Comparison of ENCODE assay signal across 23 cellular contexts in the genomic region with DNA sequence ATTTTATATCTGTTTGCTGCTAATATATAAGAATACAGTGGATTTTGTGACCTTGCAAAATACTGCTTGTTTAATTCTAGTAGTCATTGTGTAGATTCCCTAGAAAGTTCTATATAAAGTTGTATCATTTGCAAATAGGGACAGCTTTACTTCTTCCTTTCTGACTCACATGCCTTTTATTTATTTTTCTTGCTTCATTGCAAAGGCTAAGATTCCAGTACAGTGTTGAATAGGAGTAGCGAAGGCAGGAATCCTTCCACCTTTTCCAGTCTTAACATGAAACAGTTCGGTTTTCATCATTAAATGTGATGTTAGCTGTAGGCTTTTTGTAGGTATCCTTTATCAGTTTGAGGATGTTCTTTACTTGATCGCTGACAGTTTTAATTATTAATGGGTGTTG. TPM values are rescaled to one million over a fixed set of nuclear protein-coding genes. Genes with fewer than 3 reads are reported as not detected.
A peak's percentile ranks its signal among the peaks of the same experiment; 100 is the strongest.
DNase-seq lines count a peak whose midpoint lies in the region; ATAC-seq and TF ChIP-seq lines count a peak whose summit lies in the region.
"Had no signal": no experiment of that assay in that cellular context is flagged by ENCODE, and none has a peak within 500 bp of the region (broad histone marks: within the 10 kb centered on the region; RNA-seq: fewer than 3 reads in every experiment).

No MANE protein-coding gene starts in this region.

- no peak overlapping the region for H3K14ac ChIP-seq in IMR-90 (replicated peaks; ENCODE audit: low read depth, low read length)

- TF ChIP-seq POLR2A in IMR-90 (IDR thresholded peaks at IDR 0.05; ENCODE audit: low read depth, low read length) = no peak

- dilution Hi-C loops in IMR-90 (cut with HindIII; ENCODE audit: low sequenced_read_pairs, unreplicated experiment) = no loop called here

- no peak overlapping the region for H3K4me3 Mint-ChIP-seq in activated T-cell treated with anti-CD3 and anti-CD28 coated beads, Interleukin-2, amount 50 U/mL, for 24 hours
- H3K4me3 Mint-ChIP-seq in endodermal cell = no peak overlapping the region
- no peak overlapping the region for H3K4me3 Mint-ChIP-seq in mesothelial cell of epicardium

- CTCF ChIA-PET in IMR-90 (lab: Yijun Ruan, JAX) = no interaction called here

- no peak overlapping the region for H2AK5ac ChIP-seq in IMR-90 (ENCODE audit: low read depth, low read length)

- TF ChIP-seq CTCF in IMR-90 (conservative IDR thresholded peaks at IDR 0.05; ENCODE audit: low read depth, low read length) (no peak), endodermal cell (conservative IDR thresholded peaks at IDR 0.05) (no peak), smooth muscle cell (IDR thresholded peaks at IDR 0.05; ENCODE audit: borderline replicate concordance, insufficient read depth, poor library complexity, severe bottlenecking) (no peak), mesothelial cell of epicardium (IDR thresholded peaks at IDR 0.05; ENCODE audit: unreplicated experiment) (no peak), GM13977 (IDR thresholded peaks at IDR 0.05; ENCODE audit: extremely low read depth, insufficient read depth, missing control alignments) (no peak)

- no peak overlapping the region for H2BK5ac ChIP-seq in IMR-90 (ENCODE audit: low read depth, low read length, poor library complexity, severe bottlenecking)

- no CpG with 5 or more reads among the region's 3 CpGs for WGBS in IMR-90 (ENCODE audit: extremely low coverage in 2 of 2, insufficient read length in 1 of 2), 2 experiments
- WGBS in endodermal cell (ENCODE audit: insufficient coverage in 1 of 2, insufficient read length in 1 of 2), 2 experiments = 97 to 100% methylated on average over 2 to 3 of the region's 3 CpGs
- 98% methylated on average over 3 of the region's 3 CpGs for WGBS in smooth muscle cell (ENCODE audit: low lambda C conversion rate)

- no peak overlapping the region for H3K9ac ChIP-seq in IMR-90 (ENCODE audit: low read depth, low read length)
- no peak overlapping the region for H3K9ac ChIP-seq in endodermal cell (ENCODE audit: extremely low read depth, low read length, poor library complexity, severe bottlenecking)
- no peak overlapping the region for H3K9ac ChIP-seq in smooth muscle cell (ENCODE audit: low read depth)

- peaks cover 28% of the 10 kb centered on the region for H3K79me2 ChIP-seq in smooth muscle cell (ENCODE audit: low read depth)

- H4K5ac ChIP-seq in IMR-90 (ENCODE audit: low read depth, low read length) = no peak overlapping the region

- no peak for ATAC-seq in IMR-90 (ENCODE audit: low read depth)
- ATAC-seq: activated CD4-positive, CD25-positive, alpha-beta regulatory T cell treated with anti-CD3 and anti-CD28 coated beads, Interleukin-2, amount 50 U/mL, for 24 hours; left lung; stimulated activated effector memory CD8-positive, alpha-beta T cell treated with anti-CD3 and anti-CD28 coated beads, Interleukin-12 subunit alpha, Interleukin-12 subunit beta, amount 100 ng/mL, for 72 hours had no signal

- H3K27ac ChIP-seq in IMR-90 (ENCODE audit: insufficient read depth, low read length) = no peak overlapping the region
- H3K27ac ChIP-seq in endodermal cell (ENCODE audit: low read depth, low read length) = no peak overlapping the region
- peak overlapping the region; percentile 95 for H3K27ac ChIP-seq in smooth muscle cell (ENCODE audit: low read depth)
- H3K27ac ChIP-seq: brain microvascular endothelial cell had no signal

- no peak overlapping the region for H4K91ac ChIP-seq in IMR-90 (ENCODE audit: insufficient read depth, low read depth, low read length)

- no peaks in the 10 kb centered on the region for H3K27me3 Mint-ChIP-seq in activated T-cell treated with anti-CD3 and anti-CD28 coated beads, Interleukin-2, amount 50 U/mL, for 24 hours
- peaks cover 2% of the 10 kb centered on the region for H3K27me3 Mint-ChIP-seq in endodermal cell (ENCODE audit: insufficient read depth)
- no peaks in the 10 kb centered on the region for H3K27me3 Mint-ChIP-seq in mesothelial cell of epicardium (ENCODE audit: low read depth)
- H3K27me3 Mint-ChIP-seq: IgD-negative memory B cell, naive B cell had no signal

- BruUV-seq in IMR-90 (replicated peaks; lab: Mats Ljungman, UMichigan) = no TSS peak

- H3K4me3 ChIP-seq in IMR-90 (ENCODE audit: insufficient read depth, low read depth, low read length) (no peak overlapping the region), endodermal cell (ENCODE audit: low read length) (peak overlapping the region; percentile 67), smooth muscle cell (no peak overlapping the region)
- H3K4me3 ChIP-seq: left lung, spleen had no signal

- peaks cover 17% of the 10 kb centered on the region for H3K4me1 ChIP-seq in IMR-90 (ENCODE audit: control insufficient read depth, insufficient read depth, low read length)
- peaks cover 10% of the 10 kb centered on the region for H3K4me1 ChIP-seq in endodermal cell (ENCODE audit: control insufficient read depth, insufficient read depth, low read length)
- peaks cover 6% of the 10 kb centered on the region for H3K4me1 ChIP-seq in smooth muscle cell (ENCODE audit: low read depth)

- H2AFZ ChIP-seq in IMR-90 (replicated peaks; ENCODE audit: low read length, poor library complexity) (no peak overlapping the region), smooth muscle cell (ENCODE audit: low read depth) (no peak overlapping the region)

- in situ Hi-C loops in IMR-90 (cut with MboI; ENCODE audit: low sequenced_read_pairs) = no loop called here
- in situ Hi-C loops in GM13977 (cut with MboI; ENCODE audit: low pct_unique_long_range_greater_than_20kb, low sequenced_read_pairs, unreplicated experiment) = no loop called here

- no peak for TF ChIP-seq RAD21 in IMR-90 (IDR thresholded peaks at IDR 0.05; ENCODE audit: low read length)

- H3K27ac Mint-ChIP-seq in activated T-cell treated with anti-CD3 and anti-CD28 coated beads, Interleukin-2, amount 50 U/mL, for 24 hours = peak overlapping the region; percentile 29
- no peak overlapping the region for H3K27ac Mint-ChIP-seq in endodermal cell
- no peak overlapping the region for H3K27ac Mint-ChIP-seq in mesothelial cell of epicardium

- H2AK9ac ChIP-seq in IMR-90 (replicated peaks; ENCODE audit: low read depth, low read length, poor library complexity) = no peak overlapping the region

- peaks cover 19% of the 10 kb centered on the region for H3F3A ChIP-seq in smooth muscle cell (ENCODE audit: low read depth)

- H3K4me2 ChIP-seq in IMR-90 (ENCODE audit: low read depth, low read length) = no peak overlapping the region
- H3K4me2 ChIP-seq in smooth muscle cell = no peak overlapping the region

- POLR2A ChIA-PET in IMR-90 (lab: Charles Lee; ENCODE audit: unreplicated experiment) = no interaction called here

- peaks cover 0 to 42% of the 10 kb centered on the region in 2 experiments; a peak in 3 of 4 replicates for H3K79me1 ChIP-seq in IMR-90 (ENCODE audit: low read depth in 1 of 2, low read length in 2 of 2)

- DNase-seq in activated T-cell treated with anti-CD3 and anti-CD28 coated beads, Interleukin-2, amount 50 U/mL, for 24 hours = no peak
- DNase-seq in activated T-cell treated with anti-CD3 and anti-CD28 coated beads, Interleukin-2, amount 50 U/mL, for 48 hours = no peak
- DNase-seq in IMR-90 (peak; percentile 53), endodermal cell (no peak), smooth muscle cell (lab: John Stamatoyannopoulos, UW; ENCODE audit: unreplicated experiment) (no peak), mesothelial cell of epicardium (ENCODE audit: low spot score in 2 of 2, unreplicated experiment in 2 of 2) (no peak), GM13977 (ENCODE audit: low spot score) (no peak), HK-2 (ENCODE audit: unreplicated experiment) (no peak)
- DNase-seq: activated CD4-positive, alpha-beta T cell treated with anti-CD3 and anti-CD28 coated beads, Interleukin-2, amount 50 U/mL, for 48 hours; activated effector memory CD4-positive, alpha-beta T cell treated with anti-CD3 and anti-CD28 coated beads, Interleukin-2, amount 50 U/mL, for 16 hours; COR-L47; left lung; naive B cell; NCI-H1048; NCI-H1930; NCI-H526; spleen; stimulated activated CD4-positive, alpha-beta T cell treated with anti-CD3 and anti-CD28 coated beads, Interleukin-4, amount 100 ng/mL, for 24 hours; T-helper 1 cell had no signal

- no peak overlapping the region for H3K23ac ChIP-seq in IMR-90 (ENCODE audit: low read depth, low read length)

- H3K9me3 ChIP-seq in IMR-90 (ENCODE audit: control insufficient read depth, insufficient read depth, low read length) (peaks cover 2% of the 10 kb centered on the region; the same call in 1 of the 2 replicates), endodermal cell (ENCODE audit: control insufficient read depth, low read length) (peaks cover 29% of the 10 kb centered on the region), smooth muscle cell (replicated peaks; ENCODE audit: low read depth) (peaks cover 4% of the 10 kb centered on the region)

- peaks cover 79% of the 10 kb centered on the region for H3K36me3 Mint-ChIP-seq in activated T-cell treated with anti-CD3 and anti-CD28 coated beads, Interleukin-2, amount 50 U/mL, for 24 hours (ENCODE audit: low read depth)
- H3K36me3 Mint-ChIP-seq in endodermal cell (ENCODE audit: low read depth) (peaks cover 17% of the 10 kb centered on the region), mesothelial cell of epicardium (peaks cover 24% of the 10 kb centered on the region)

- no peak overlapping the region for H3K18ac ChIP-seq in IMR-90 (ENCODE audit: low read depth, low read length)

- H4K8ac ChIP-seq in IMR-90 (ENCODE audit: low read depth in 2 of 2, low read length in 2 of 2) = no peak overlapping the region

- H3K27me3 ChIP-seq in IMR-90 (ENCODE audit: control insufficient read depth, insufficient read depth, low read length) = no peaks in the 10 kb centered on the region
- H3K27me3 ChIP-seq in endodermal cell (ENCODE audit: control insufficient read depth, insufficient read depth, low read length, poor library complexity, severe bottlenecking) = no peaks in the 10 kb centered on the region
- H3K27me3 ChIP-seq in smooth muscle cell (ENCODE audit: low read depth) = no peaks in the 10 kb centered on the region
- H3K27me3 ChIP-seq: brain microvascular endothelial cell, left lung, spleen had no signal

- no peak overlapping the region for H2BK20ac ChIP-seq in IMR-90 (ENCODE audit: low read depth, low read length)

- H4K20me1 ChIP-seq in IMR-90 (ENCODE audit: insufficient read depth, low read length) (no peaks in the 10 kb centered on the region), smooth muscle cell (ENCODE audit: low read depth) (no peaks in the 10 kb centered on the region)

- H3K56ac ChIP-seq in IMR-90 (ENCODE audit: extremely low read depth, insufficient read depth, low read length) = no peak overlapping the region

- no peak overlapping the region for H2BK15ac ChIP-seq in IMR-90 (ENCODE audit: low read depth, low read length)

- H3K4me1 Mint-ChIP-seq in activated T-cell treated with anti-CD3 and anti-CD28 coated beads, Interleukin-2, amount 50 U/mL, for 24 hours (ENCODE audit: low read depth) = peaks cover 86% of the 10 kb centered on the region
- peaks cover 43% of the 10 kb centered on the region for H3K4me1 Mint-ChIP-seq in endodermal cell
- H3K4me1 Mint-ChIP-seq in mesothelial cell of epicardium = no peaks in the 10 kb centered on the region

- intact Hi-C loops in IMR-90 (cut with micrococcal nuclease) = no loop called here

- peaks cover 17% of the 10 kb centered on the region for H3K9me1 ChIP-seq in IMR-90 (ENCODE audit: insufficient read depth, low read length)

- H3K4ac ChIP-seq in IMR-90 (ENCODE audit: low read depth, low read length) = no peak overlapping the region

- H3K36me3 ChIP-seq in IMR-90 (ENCODE audit: control insufficient read depth, insufficient read depth, low read length) (no peaks in the 10 kb centered on the region), endodermal cell (ENCODE audit: control insufficient read depth, insufficient read depth, low read length) (no peaks in the 10 kb centered on the region), smooth muscle cell (ENCODE audit: low read depth) (peaks cover 6% of the 10 kb centered on the region)
- H3K36me3 ChIP-seq: brain microvascular endothelial cell had no signal

- H3K9me3 Mint-ChIP-seq in activated T-cell treated with anti-CD3 and anti-CD28 coated beads, Interleukin-2, amount 50 U/mL, for 24 hours = peaks cover 17% of the 10 kb centered on the region
- H3K9me3 Mint-ChIP-seq in endodermal cell (peaks cover 32% of the 10 kb centered on the region), mesothelial cell of epicardium (peaks cover 28% of the 10 kb centered on the region)
- H3K9me3 Mint-ChIP-seq: IgD-negative memory B cell had no signal

- no peak overlapping the region for H2BK120ac ChIP-seq in IMR-90 (ENCODE audit: low read depth, low read length)

RNA-seq across cellular contexts. Expression of a gene that starts 58.1 kb away (rescaled TPM):
- total RNA-seq in IMR-90 (2012; rRNA removed) (5.8 and 6.5 TPM in 2 replicates), endodermal cell (10 to 100 TPM; 39.2 to 46.9 TPM), smooth muscle cell (10.6 and 12.2 TPM in 2 replicates), mesothelial cell of epicardium (52.8 to 64.5 TPM (median 57.0 TPM) in 3 replicates)
- polyA plus RNA-seq in IMR-90 (2012; rRNA removed) (8.5 and 10.1 TPM in 2 replicates), smooth muscle cell (14.2 and 19.4 TPM in 2 replicates)
- 7.0 and 7.4 TPM in 2 replicates for polyA plus RNA-seq in IMR-90 (2012; cell fraction: cytosol; rRNA removed)
- 41.1 and 42.5 TPM in 2 replicates for polyA plus RNA-seq in IMR-90 (2012; cell fraction: nucleus; rRNA removed; ENCODE audit: low replicate concordance)
- polyA plus RNA-seq in endodermal cell (2013, experiment 1 of 2) = 27.4 TPM
- polyA plus RNA-seq in endodermal cell (2013, experiment 2 of 2) = 22.4 TPM
